26 cellular contexts compared by ENCODE assay signal in genomic region chr11:95302211-95302610, GRCh38.
"Had no signal": no experiment of that assay in that cellular context is flagged by ENCODE, and none has a peak within 500 bp of the region (broad histone marks: within the 10 kb centered on the region; RNA-seq: fewer than 3 reads in every experiment).

No MANE protein-coding gene starts in this region.

- ATAC-seq: stimulated activated effector memory CD8-positive, alpha-beta T cell treated with anti-CD3 and anti-CD28 coated beads, Interleukin-12 subunit alpha, Interleukin-12 subunit beta, amount 100 ng/mL, for 72 hours; stimulated activated memory B cell treated with anti-CD40 and anti-IgM and Interleukin-4, amounts not matched to agents 10 μg/mL and 1 μg/mL and 100 μg/mL, for 72 hours; stimulated activated naive B cell treated with anti-CD40 and anti-IgM and Interleukin-4, amounts not matched to agents 10 μg/mL and 1 μg/mL and 100 μg/mL, for 72 hours; stimulated activated naive CD8-positive, alpha-beta T cell treated with anti-CD3 and anti-CD28 coated beads, Interleukin-15, amount 100 ng/mL, for 72 hours; stimulated activated naive CD8-positive, alpha-beta T cell treated with anti-CD3 and anti-CD28 coated beads, Interleukin-15, Interleukin-2, amounts not matched to agents 100 U/mL and 50 U/mL, for 24 hours had no signal

- H3K4me3 ChIP-seq: stomach, suprapubic skin, testis, thoracic aorta, thyroid gland, tibial artery, tibial nerve, transverse colon, upper lobe of left lung, upper lobe of right lung, uterus, vagina had no signal

- H3K27ac ChIP-seq: stomach, suprapubic skin, testis, thoracic aorta, thyroid gland, tibial artery, tibial nerve, transverse colon, upper lobe of left lung, upper lobe of right lung, uterus, vagina had no signal

- H3K9me3 ChIP-seq: stomach, suprapubic skin, testis, thoracic aorta, thyroid gland, tibial artery, tibial nerve, transverse colon, upper lobe of left lung, upper lobe of right lung, uterus, vagina had no signal

- H3K4me1 Mint-ChIP-seq: stimulated activated effector memory CD8-positive, alpha-beta T cell treated with anti-CD3 and anti-CD28 coated beads, Interleukin-12 subunit alpha, Interleukin-12 subunit beta, amount 100 ng/mL, for 72 hours had no signal

- H3K36me3 Mint-ChIP-seq: stimulated activated effector memory CD8-positive, alpha-beta T cell treated with anti-CD3 and anti-CD28 coated beads, Interleukin-12 subunit alpha, Interleukin-12 subunit beta, amount 100 ng/mL, for 72 hours; stimulated activated memory B cell treated with anti-CD40 and anti-IgM and Interleukin-4, amounts not matched to agents 10 μg/mL and 1 μg/mL and 100 μg/mL, for 72 hours; type B pancreatic cell had no signal

- H3K4me1 ChIP-seq: tibial artery, transverse colon, vagina had no signal

- H3K9me3 Mint-ChIP-seq: stimulated activated effector memory CD8-positive, alpha-beta T cell treated with anti-CD3 and anti-CD28 coated beads, Interleukin-12 subunit alpha, Interleukin-12 subunit beta, amount 100 ng/mL, for 72 hours; stimulated activated memory B cell treated with anti-CD40 and anti-IgM and Interleukin-4, amounts not matched to agents 10 μg/mL and 1 μg/mL and 100 μg/mL, for 72 hours; stimulated activated naive B cell treated with anti-CD40 and anti-IgM and Interleukin-4, amounts not matched to agents 10 μg/mL and 1 μg/mL and 100 μg/mL, for 72 hours; stimulated activated naive CD8-positive, alpha-beta T cell treated with anti-CD3 and anti-CD28 coated beads, Interleukin-15, amount 100 ng/mL, for 72 hours; stimulated activated naive CD8-positive, alpha-beta T cell treated with anti-CD3 and anti-CD28 coated beads, Interleukin-15, Interleukin-2, amounts not matched to agents 100 ng/mL and 50 ng/mL, for 24 hours; type B pancreatic cell had no signal

- DNase-seq: stimulated activated CD4-positive, alpha-beta T cell treated with anti-CD3 and anti-CD28 coated beads, Interleukin-2, amount 100 ng/mL, for 48 hours; stimulated activated CD4-positive, alpha-beta T cell treated with anti-CD3 and anti-CD28 coated beads, Interleukin-4, amount 100 ng/mL, for 1 hour; stimulated activated CD4-positive, alpha-beta T cell treated with anti-CD3 and anti-CD28 coated beads, Interleukin-4, amount 100 ng/mL, for 24 hours; stimulated activated CD4-positive, alpha-beta T cell treated with anti-CD3 and anti-CD28 coated beads, Interleukin-4, amount 100 ng/mL, for 4 hours; stimulated activated CD8-positive, alpha-beta memory T cell treated with anti-CD3 and anti-CD28 coated beads, Interleukin-4, amount 100 ng/mL, for 48 hours; stimulated activated naive B cell treated with anti-CD40 and anti-IgM and Interleukin-4, amounts not matched to agents 10 μg/mL and 1 μg/mL and 100 μg/mL, for 72 hours; stimulated activated naive CD4-positive, alpha-beta T cell; stimulated activated naive CD4-positive, alpha-beta T cell treated with Interleukin-2 at 50 U/mL for 16 hours; stimulated activated naive CD8-positive, alpha-beta T cell treated with anti-CD3 and anti-CD28 coated beads, Interleukin-15, amount 100 ng/mL, for 72 hours; stimulated activated naive CD8-positive, alpha-beta T cell treated with anti-CD3 and anti-CD28 coated beads, Interleukin-15, Interleukin-2, amounts not matched to agents 100 U/mL and 50 U/mL, for 24 hours; stomach; testis; thyroid gland; tibial artery; transverse colon; upper lobe of right lung had no signal

- H3K27me3 ChIP-seq: stomach, suprapubic skin, testis, thyroid gland, tibial artery, tibial nerve, transverse colon, upper lobe of left lung, upper lobe of right lung, uterus, vagina had no signal

- H3K4me3 Mint-ChIP-seq: stimulated activated effector memory CD8-positive, alpha-beta T cell treated with anti-CD3 and anti-CD28 coated beads, Interleukin-12 subunit alpha, Interleukin-12 subunit beta, amount 100 ng/mL, for 72 hours; stimulated activated memory B cell treated with anti-CD40 and anti-IgM and Interleukin-4, amounts not matched to agents 10 μg/mL and 1 μg/mL and 100 μg/mL, for 72 hours; stimulated activated naive B cell treated with anti-CD40 and anti-IgM and Interleukin-4, amounts not matched to agents 10 μg/mL and 1 μg/mL and 100 μg/mL, for 72 hours; stimulated activated naive CD8-positive, alpha-beta T cell treated with anti-CD3 and anti-CD28 coated beads, Interleukin-15, amount 100 ng/mL, for 72 hours; stimulated activated naive CD8-positive, alpha-beta T cell treated with anti-CD3 and anti-CD28 coated beads, Interleukin-15, Interleukin-2, amounts not matched to agents 100 ng/mL and 50 ng/mL, for 24 hours; type B pancreatic cell had no signal

- H3K36me3 ChIP-seq: stomach, suprapubic skin, thoracic aorta, thyroid gland, tibial artery, tibial nerve, transverse colon, upper lobe of left lung, upper lobe of right lung, uterus, vagina had no signal

- H3K27ac Mint-ChIP-seq: stimulated activated effector memory CD8-positive, alpha-beta T cell treated with anti-CD3 and anti-CD28 coated beads, Interleukin-12 subunit alpha, Interleukin-12 subunit beta, amount 100 ng/mL, for 72 hours; stimulated activated naive B cell treated with anti-CD40 and anti-IgM and Interleukin-4, amounts not matched to agents 10 μg/mL and 1 μg/mL and 100 μg/mL, for 72 hours; stimulated activated naive CD8-positive, alpha-beta T cell treated with anti-CD3 and anti-CD28 coated beads, Interleukin-15, amount 100 ng/mL, for 72 hours; stimulated activated naive CD8-positive, alpha-beta T cell treated with anti-CD3 and anti-CD28 coated beads, Interleukin-15, Interleukin-2, amounts not matched to agents 100 ng/mL and 50 ng/mL, for 24 hours; type B pancreatic cell had no signal

- H3K27me3 Mint-ChIP-seq: stimulated activated memory B cell treated with anti-CD40 and anti-IgM and Interleukin-4, amounts not matched to agents 10 μg/mL and 1 μg/mL and 100 μg/mL, for 72 hours; stimulated activated naive B cell treated with anti-CD40 and anti-IgM and Interleukin-4, amounts not matched to agents 10 μg/mL and 1 μg/mL and 100 μg/mL, for 72 hours; stimulated activated naive CD8-positive, alpha-beta T cell treated with anti-CD3 and anti-CD28 coated beads, Interleukin-15, amount 100 ng/mL, for 72 hours; stimulated activated naive CD8-positive, alpha-beta T cell treated with anti-CD3 and anti-CD28 coated beads, Interleukin-15, Interleukin-2, amounts not matched to agents 100 ng/mL and 50 ng/mL, for 24 hours had no signal
